ENCODE assay signal across 32 cellular contexts in genomic region chr13:44086389-44086788, GRCh38.
DNase-seq lines count a peak whose midpoint lies in the region; ATAC-seq and TF ChIP-seq lines count a peak whose summit lies in the region.
"Had no signal": no experiment of that assay in that cellular context is flagged by ENCODE, and none has a peak within 500 bp of the region (broad histone marks: within the 10 kb centered on the region; RNA-seq: fewer than 3 reads in every experiment).

No MANE protein-coding gene starts in this region.

- DNase-seq in natural killer cell = no peak
- no peak for DNase-seq in natural killer cell treated with Interleukin-12 subunit alpha and Interleukin-12 subunit beta and Interleukin-15 and Interleukin-18, amount 100 ng/mL, for 72 hours (ENCODE audit: low spot score)
- no peak for DNase-seq in effector memory CD8-positive, alpha-beta T cell
- DNase-seq in immature natural killer cell = peak; percentile 33 to 53 (median 33)
- no peak for DNase-seq in Calu3
- no peak for DNase-seq in esophagus muscularis mucosa (ENCODE audit: extremely low spot score)
- DNase-seq: 8988T; ACHN; AML-193; BE2C; C1 segment of cervical spinal cord; Caco-2; CD4-positive, alpha-beta memory T cell; CD4-positive, alpha-beta T cell; CD4-positive, CD25-positive, alpha-beta regulatory T cell; CD8-positive, alpha-beta memory T cell; CD8-positive, alpha-beta T cell; COR-L47; DMS 273 treated with DMSO at 0.1 percent for 48 hours; DMS153; DMS53; DMS79; DMS79 treated with DMSO at 0.1 percent for 48 hours; DND-41; EL had no signal

- H3K4me1 Mint-ChIP-seq in natural killer cell (peaks cover 30 to 31% of the 10 kb centered on the region in 2 donors), immature natural killer cell (peaks cover 36 to 60% of the 10 kb centered on the region in 2 donors), Calu3 (ENCODE audit: low read depth, unreplicated experiment) (no peaks in the 10 kb centered on the region)
- H3K4me1 Mint-ChIP-seq in natural killer cell treated with Interleukin-12 subunit alpha and Interleukin-12 subunit beta and Interleukin-15 and Interleukin-18, amount 100 ng/mL, for 72 hours (ENCODE audit: low read depth in 2 of 2) = peaks cover 29 to 33% of the 10 kb centered on the region in 2 donors
- H3K4me1 Mint-ChIP-seq in effector memory CD8-positive, alpha-beta T cell (ENCODE audit: low read depth in 2 of 2) = peaks cover 5 to 10% of the 10 kb centered on the region in 2 donors

- 92% methylated on average over 1 of the region's 1 CpG for WGBS in esophagus muscularis mucosa

- no TSS peak for BruUV-seq in Calu3 (replicated peaks; lab: Mats Ljungman, UMichigan)

- CTCF ChIA-PET in Calu3 (lab: Charles Lee) = no interaction called here

- intact Hi-C loops in natural killer cell (cut with micrococcal nuclease) (loop anchor here (10.0 kb wide), 1 partner anchor 268 kb away; no protein-coding TSS in a partner anchor), Calu3 (cut with micrococcal nuclease; ENCODE audit: unreplicated experiment) (no loop called here), esophagus muscularis mucosa (cut with DNase I) (no loop called here)

- H3K27ac Mint-ChIP-seq in natural killer cell = no peak overlapping the region
- H3K27ac Mint-ChIP-seq in natural killer cell treated with Interleukin-12 subunit alpha and Interleukin-12 subunit beta and Interleukin-15 and Interleukin-18, amount 100 ng/mL, for 72 hours = no peak overlapping the region
- H3K27ac Mint-ChIP-seq in effector memory CD8-positive, alpha-beta T cell = no peak overlapping the region
- H3K27ac Mint-ChIP-seq in immature natural killer cell = peak overlapping the region in 1 of 6 donors; percentile 35
- no peak overlapping the region for H3K27ac Mint-ChIP-seq in Calu3 (ENCODE audit: unreplicated experiment)
- H3K27ac Mint-ChIP-seq: B cell; CD14-positive monocyte; CD4-positive, alpha-beta memory T cell; CD4-positive, alpha-beta T cell; CD4-positive, CD25-positive, alpha-beta regulatory T cell; CD8-positive, alpha-beta memory T cell; CD8-positive, alpha-beta T cell had no signal

- no peak overlapping the region for H3K4me3 ChIP-seq in esophagus muscularis mucosa
- H3K4me3 ChIP-seq: A549; BLaER1; BLaER1 treated with 17β-estradiol and CSF1 and Interleukin-3, amounts not matched to agents 10 nM and 100 nM had no signal

- H3K36me3 ChIP-seq in esophagus muscularis mucosa = no peaks in the 10 kb centered on the region
- H3K36me3 ChIP-seq: BE2C; BLaER1; BLaER1 treated with 17β-estradiol and CSF1 and Interleukin-3, amounts not matched to agents 10 nM and 100 nM had no signal

- no peak overlapping the region for H3K27ac ChIP-seq in esophagus muscularis mucosa (replicated peaks in 1 of 4)
- H3K27ac ChIP-seq: 22Rv1; A549; BLaER1; BLaER1 treated with 17β-estradiol and CSF1 and Interleukin-3, amounts not matched to agents 10 nM and 100 nM; C4-2B had no signal

- H3K9me3 Mint-ChIP-seq in natural killer cell (no peaks in the 10 kb centered on the region), immature natural killer cell (peaks cover 0 to 2% (median 0%) of the 10 kb centered on the region in 6 donors), Calu3 (ENCODE audit: low read depth, unreplicated experiment) (peaks cover 2% of the 10 kb centered on the region)
- no peaks in the 10 kb centered on the region for H3K9me3 Mint-ChIP-seq in natural killer cell treated with Interleukin-12 subunit alpha and Interleukin-12 subunit beta and Interleukin-15 and Interleukin-18, amount 100 ng/mL, for 72 hours
- H3K9me3 Mint-ChIP-seq in effector memory CD8-positive, alpha-beta T cell = no peaks in the 10 kb centered on the region

- H3K36me3 Mint-ChIP-seq in natural killer cell (peaks cover 9% of the 10 kb centered on the region), immature natural killer cell (peaks cover 0 to 9% (median 0%) of the 10 kb centered on the region in 3 donors), Calu3 (ENCODE audit: insufficient read depth, unreplicated experiment) (no peaks in the 10 kb centered on the region)
- peaks cover 6% of the 10 kb centered on the region for H3K36me3 Mint-ChIP-seq in natural killer cell treated with Interleukin-12 subunit alpha and Interleukin-12 subunit beta and Interleukin-15 and Interleukin-18, amount 100 ng/mL, for 72 hours
- no peaks in the 10 kb centered on the region for H3K36me3 Mint-ChIP-seq in effector memory CD8-positive, alpha-beta T cell (ENCODE audit: insufficient read depth)
- H3K36me3 Mint-ChIP-seq: CD14-positive monocyte; CD4-positive, alpha-beta memory T cell; CD4-positive, CD25-positive, alpha-beta regulatory T cell; CD8-positive, alpha-beta T cell had no signal

- TF ChIP-seq CTCF in natural killer cell (IDR thresholded peaks at IDR 0.05) = no peak
- no peak for TF ChIP-seq CTCF in Calu3 (IDR thresholded peaks at IDR 0.05; ENCODE audit: unreplicated experiment)
- TF ChIP-seq CTCF in esophagus muscularis mucosa (IDR thresholded peaks at IDR 0.05) = no peak

- peak; percentile 36 to 77 (median 55) for ATAC-seq in natural killer cell
- ATAC-seq in natural killer cell treated with Interleukin-12 subunit alpha and Interleukin-12 subunit beta and Interleukin-15 and Interleukin-18, amount 100 ng/mL, for 72 hours = no peak
- peak; percentile 15 for ATAC-seq in effector memory CD8-positive, alpha-beta T cell (replicated peaks)
- ATAC-seq: A549; CD8-positive, alpha-beta T cell had no signal

- peaks cover 0 to 5% (median 0%) of the 10 kb centered on the region in 4 donors for H3K4me1 ChIP-seq in esophagus muscularis mucosa
- H3K4me1 ChIP-seq: A549, BE2C, Caco-2 had no signal

- no peaks in the 10 kb centered on the region for H3K9me3 ChIP-seq in esophagus muscularis mucosa
- H3K9me3 ChIP-seq: A549, BE2C had no signal

- no peak overlapping the region for H3K4me3 Mint-ChIP-seq in natural killer cell
- no peak overlapping the region for H3K4me3 Mint-ChIP-seq in natural killer cell treated with Interleukin-12 subunit alpha and Interleukin-12 subunit beta and Interleukin-15 and Interleukin-18, amount 100 ng/mL, for 72 hours
- H3K4me3 Mint-ChIP-seq in effector memory CD8-positive, alpha-beta T cell = no peak overlapping the region
- peak overlapping the region in 1 of 5 donors; percentile 24 for H3K4me3 Mint-ChIP-seq in immature natural killer cell
- H3K4me3 Mint-ChIP-seq in Calu3 (ENCODE audit: low read depth, unreplicated experiment) = no peak overlapping the region
- H3K4me3 Mint-ChIP-seq: B cell; CD14-positive monocyte; CD4-positive, alpha-beta memory T cell; CD4-positive, alpha-beta T cell; CD4-positive, CD25-positive, alpha-beta regulatory T cell; CD8-positive, alpha-beta memory T cell; CD8-positive, alpha-beta T cell had no signal

- TF ChIP-seq EP300 in esophagus muscularis mucosa (IDR thresholded peaks at IDR 0.05) = no peak

- no peaks in the 10 kb centered on the region for H3K27me3 ChIP-seq in esophagus muscularis mucosa
- H3K27me3 ChIP-seq: BE2C; BLaER1; BLaER1 treated with 17β-estradiol and CSF1 and Interleukin-3, amounts not matched to agents 10 nM and 100 nM had no signal

- H3K27me3 Mint-ChIP-seq in natural killer cell (ENCODE audit: low read depth in 2 of 2) (peaks cover 6 to 10% of the 10 kb centered on the region in 2 donors), immature natural killer cell (ENCODE audit: low read depth in 3 of 3) (peaks cover 0 to 3% (median 0%) of the 10 kb centered on the region in 3 donors), Calu3 (ENCODE audit: unreplicated experiment) (no peaks in the 10 kb centered on the region)
- peaks cover 5 to 11% of the 10 kb centered on the region in 2 donors for H3K27me3 Mint-ChIP-seq in natural killer cell treated with Interleukin-12 subunit alpha and Interleukin-12 subunit beta and Interleukin-15 and Interleukin-18, amount 100 ng/mL, for 72 hours
- H3K27me3 Mint-ChIP-seq in effector memory CD8-positive, alpha-beta T cell = peaks cover 16 to 20% of the 10 kb centered on the region in 2 donors
- H3K27me3 Mint-ChIP-seq: CD4-positive, alpha-beta T cell had no signal

- TF ChIP-seq POLR2A in esophagus muscularis mucosa (IDR thresholded peaks at IDR 0.05; ENCODE audit: low read depth) = no peak

Comparison
In these comparisons a context has a peak if more than half of its experiments do, and no peak if none do; other contexts are left out.
1. ATAC-seq: peak in natural killer cell (3 of 3) and effector memory CD8-positive, alpha-beta T cell (single experiment); none in natural killer cell treated with Interleukin-12 subunit alpha and Interleukin-12 subunit beta and Interleukin-15 and Interleukin-18, amount 100 ng/mL, for 72 hours (0 of 2).
2. DNase-seq: peak in immature natural killer cell (3 of 3); none in natural killer cell (single experiment), natural killer cell treated with Interleukin-12 subunit alpha and Interleukin-12 subunit beta and Interleukin-15 and Interleukin-18, amount 100 ng/mL, for 72 hours (single experiment), effector memory CD8-positive, alpha-beta T cell (0 of 3), Calu3 (single experiment) and esophagus muscularis mucosa (single experiment).